ENCODE assay signal across 10 cellular contexts in genomic region chr1:151944110-151944858, GRCh38. TPM values are rescaled to one million over a fixed set of nuclear protein-coding genes. Genes with fewer than 3 reads are reported as not detected.
DNase-seq lines count a peak whose midpoint lies in the region; ATAC-seq and TF ChIP-seq lines count a peak whose summit lies in the region.
"Had no signal": no experiment of that assay in that cellular context is flagged by ENCODE, and none has a peak within 500 bp of the region (broad histone marks: within the 10 kb centered on the region; RNA-seq: fewer than 3 reads in every experiment).

No MANE protein-coding gene starts in this region.

- TF ChIP-seq POLR2A in heart left ventricle (IDR thresholded peaks at IDR 0.05): no peak

- TF ChIP-seq CTCF in RWPE1 (conservative IDR thresholded peaks at IDR 0.05; ENCODE audit: low read depth) (no peak), heart left ventricle (IDR thresholded peaks at IDR 0.05) (no peak)

- H3K9me3 ChIP-seq in heart left ventricle (no peaks in the 10 kb centered on the region), skeletal muscle tissue (ENCODE audit: control insufficient read depth in 3 of 3, low read length in 3 of 3) (no peaks in the 10 kb centered on the region)

- peaks cover 8 to 68% (median 47%) of the 10 kb centered on the region in 12 donors for H3K4me1 ChIP-seq in heart left ventricle
- H3K4me1 ChIP-seq in skeletal muscle tissue (ENCODE audit: control insufficient read depth in 3 of 3, insufficient read depth in 3 of 3, low read length in 3 of 3): peaks cover 7 to 24% (median 19%) of the 10 kb centered on the region in 3 donors

- no peaks in the 10 kb centered on the region for H3K27me3 ChIP-seq in heart left ventricle
- H3K27me3 ChIP-seq in skeletal muscle tissue (ENCODE audit: control insufficient read depth in 3 of 3, insufficient read depth in 3 of 3, low read length in 3 of 3): no peaks in the 10 kb centered on the region

- intact Hi-C loops in heart left ventricle (cut with DNase I): no loop called here

- H3K9ac ChIP-seq in skeletal muscle tissue (ENCODE audit: low read depth in 1 of 3, low read length in 3 of 3): no peak overlapping the region

- POLR2A ChIA-PET in RWPE1 (lab: Yijun Ruan, JAX; ENCODE audit: low non-redundant PET): no interaction called here

- 37 to 54% (median 40%) methylated on average over 7 of the region's 7 CpGs for WGBS in heart left ventricle, 4 donors

- peak overlapping the region; percentile 76 for H3K27ac ChIP-seq in RWPE1
- peak overlapping the region; percentile 54 to 89 (median 82) for H3K27ac ChIP-seq in heart left ventricle
- H3K27ac ChIP-seq in skeletal muscle tissue (ENCODE audit: low read depth, low read length): peak overlapping the region; percentile 72

- peak; percentile 48 to 72 (median 67) for ATAC-seq in heart left ventricle

- H3K4me3 ChIP-seq in heart left ventricle (no peak overlapping the region), skeletal muscle tissue (ENCODE audit: low read length in 3 of 3) (no peak overlapping the region)

- H3K36me3 ChIP-seq in heart left ventricle: no peaks in the 10 kb centered on the region
- no peaks in the 10 kb centered on the region for H3K36me3 ChIP-seq in skeletal muscle tissue (ENCODE audit: control insufficient read depth in 3 of 3, insufficient read depth in 3 of 3, low read length in 3 of 3)

- peak; percentile 13 for DNase-seq in H4 (ENCODE audit: low spot score)
- no peak for DNase-seq in RWPE1 (ENCODE audit: low spot score)
- peak in 4 of 5 donors; percentile 32 to 74 (median 66) for DNase-seq in heart left ventricle
- DNase-seq in NCI-H146 treated with DMSO at 0.1 percent for 48 hours (lab: John Stamatoyannopoulos, UW; ENCODE audit: unreplicated experiment): no peak
- DNase-seq in cerebellum (ENCODE audit: low spot score): no peak
- no peak for DNase-seq in NCI-H345 (lab: John Stamatoyannopoulos, UW)
- no peak for DNase-seq in D341Med (ENCODE audit: low spot score)
- DNase-seq: activated CD4-positive, alpha-beta T cell treated with anti-CD3 and anti-CD28 coated beads, Interleukin-2, amount 10 ng/mL, durations not matched to agents 7 days and 5 days; NCI-H524 had no signal

- CTCF ChIA-PET in RWPE1 (lab: Yijun Ruan, JAX): no interaction called here

RNA-seq across cellular contexts. Expression of gene THEM4, which starts 35.0 kb away (rescaled TPM):
- total RNA-seq in H4 (2014; rRNA removed; shearing (Covaris generic)): 9.3 and 11.3 TPM in 2 replicates
- 10 to 100 TPM; 14.2 to 17.0 (median 15.0) TPM for total RNA-seq in heart left ventricle
- polyA plus RNA-seq in heart left ventricle: 10 to 100 TPM; 14.8 to 25.5 TPM
- 8.4 TPM for total RNA-seq in skeletal muscle tissue
- 11.0 TPM for total RNA-seq in cerebellum

RNA-seq across cellular contexts. Expression of gene S100A10, which starts 49.4 kb away (rescaled TPM):
- total RNA-seq in H4 (2014; rRNA removed; shearing (Covaris generic)): 58.6 and 87.8 TPM in 2 replicates
- total RNA-seq in heart left ventricle (100 to 1,000 TPM in 7 of 9 donors, 10 to 100 TPM in 2; 55.5 to 403 (median 156) TPM), skeletal muscle tissue (43.8 TPM), cerebellum (1.8 TPM)
- 100 to 1,000 TPM; 258 to 387 TPM for polyA plus RNA-seq in heart left ventricle

Comparison
In these comparisons a context has a peak if more than half of its experiments do, and no peak if none do; other contexts are left out.
1. DNase-seq: peak in H4 (single experiment) and heart left ventricle (4 of 5); none in RWPE1 (single experiment), NCI-H146 treated with DMSO at 0.1 percent for 48 hours (single experiment), cerebellum (single experiment), NCI-H345 (single experiment) and D341Med (single experiment).
2. RNA of gene S100A10, which starts 49.4 kb away (total RNA-seq): 55.5 to 403 TPM in heart left ventricle, 58.6 to 87.8 TPM in H4 and 43.8 TPM in skeletal muscle tissue (single experiment); 1.8 TPM in cerebellum (single experiment); every median in the first group is over 10 times any median in the second.
3. Peak in every context shown above with its lines, with median percentiles within 50 percentile points of each other: H3K27ac ChIP-seq.